In genomic region chr15:97598353-97598798, GRCh38 we compare ENCODE assay signal across 1 cellular context.
TF ChIP-seq lines count a peak whose summit lies in the region.

No MANE protein-coding gene starts in this region.

TF ChIP-seq in HEK293, 187 proteins besides CTCF, POLR2A, EP300 and RAD21 (continued from another document and continues in another):
- TF ChIP-seq PRDM10 (tag by site-specific recombination; IDR thresholded peaks at IDR 0.05) (peak; percentile 71), INSM2 (tag by site-specific recombination; IDR thresholded peaks at IDR 0.05) (peak; percentile 75; the same call in 1 of the 2 replicates), ZNF529 (tag by site-specific recombination; IDR thresholded peaks at IDR 0.05; ENCODE audit: insufficient replicate concordance) (no peak), ZBTB11 (tag by site-specific recombination; conservative IDR thresholded peaks at IDR 0.05; ENCODE audit: low read depth) (no peak), ATF2 (tag by site-specific recombination; IDR thresholded peaks at IDR 0.05; ENCODE audit: low read depth) (no peak), ZNF184 (tag by site-specific recombination; IDR thresholded peaks at IDR 0.05) (no peak), ZSCAN30 (tag by site-specific recombination; IDR thresholded peaks at IDR 0.05) (no peak), ZNF596 (tag by site-specific recombination; IDR thresholded peaks at IDR 0.05) (no peak), PATZ1 (tag by site-specific recombination; IDR thresholded peaks at IDR 0.05) (no peak), GLI2 (tag by site-specific recombination; IDR thresholded peaks at IDR 0.05; ENCODE audit: borderline replicate concordance, low read depth) (no peak), ZFP41 (tag by site-specific recombination; IDR thresholded peaks at IDR 0.05; ENCODE audit: borderline replicate concordance) (no peak), ZNF138 (tag by site-specific recombination; IDR thresholded peaks at IDR 0.05; ENCODE audit: borderline replicate concordance) (no peak), ZNF404 (tag by site-specific recombination; IDR thresholded peaks at IDR 0.05) (no peak), ZNF302 (tag by site-specific recombination; IDR thresholded peaks at IDR 0.05; ENCODE audit: low read depth) (no peak), ZNF549 (tag by site-specific recombination; IDR thresholded peaks at IDR 0.05) (no peak), HOXA7 (CRISPR knock-in tag; IDR thresholded peaks at IDR 0.05; ENCODE audit: borderline replicate concordance) (no peak), ZNF146 (tag by site-specific recombination; IDR thresholded peaks at IDR 0.05) (no peak), AEBP2 (tag by site-specific recombination; IDR thresholded peaks at IDR 0.05; ENCODE audit: borderline replicate concordance) (no peak), ZNF449 (tag by site-specific recombination; IDR thresholded peaks at IDR 0.05) (no peak), ELK4 (IDR thresholded peaks at IDR 0.05; ENCODE audit: borderline replicate concordance, low read depth, low read length) (no peak), MEIS1 (CRISPR knock-in tag; IDR thresholded peaks at IDR 0.05; ENCODE audit: borderline replicate concordance) (0 out of 2 replicates have a peak, but pooled peaks have one; percentile 40), ZNF148 (tag by site-specific recombination; IDR thresholded peaks at IDR 0.05; ENCODE audit: borderline replicate concordance) (no peak), ZNF140 (tag by site-specific recombination; IDR thresholded peaks at IDR 0.05) (no peak), ZBTB21 (tag by site-specific recombination; IDR thresholded peaks at IDR 0.05) (peak; percentile 79), ZNF211 (tag by site-specific recombination; IDR thresholded peaks at IDR 0.05; ENCODE audit: low read depth) (no peak), GLIS2 (tag by site-specific recombination; IDR thresholded peaks at IDR 0.05) (peak; percentile 56), HIC1 (tag by site-specific recombination; IDR thresholded peaks at IDR 0.05) (peak; percentile 96), ZNF174 (tag by site-specific recombination; IDR thresholded peaks at IDR 0.05) (no peak), ZNF670 (tag by site-specific recombination; IDR thresholded peaks at IDR 0.05; ENCODE audit: low read depth) (no peak), SETDB1 (IDR thresholded peaks at IDR 0.05; ENCODE audit: insufficient read length, low read length) (no peak), SP2 (tag by site-specific recombination; IDR thresholded peaks at IDR 0.05) (no peak)
